ENCODE assay signal across 17 cellular contexts in the genomic region with DNA sequence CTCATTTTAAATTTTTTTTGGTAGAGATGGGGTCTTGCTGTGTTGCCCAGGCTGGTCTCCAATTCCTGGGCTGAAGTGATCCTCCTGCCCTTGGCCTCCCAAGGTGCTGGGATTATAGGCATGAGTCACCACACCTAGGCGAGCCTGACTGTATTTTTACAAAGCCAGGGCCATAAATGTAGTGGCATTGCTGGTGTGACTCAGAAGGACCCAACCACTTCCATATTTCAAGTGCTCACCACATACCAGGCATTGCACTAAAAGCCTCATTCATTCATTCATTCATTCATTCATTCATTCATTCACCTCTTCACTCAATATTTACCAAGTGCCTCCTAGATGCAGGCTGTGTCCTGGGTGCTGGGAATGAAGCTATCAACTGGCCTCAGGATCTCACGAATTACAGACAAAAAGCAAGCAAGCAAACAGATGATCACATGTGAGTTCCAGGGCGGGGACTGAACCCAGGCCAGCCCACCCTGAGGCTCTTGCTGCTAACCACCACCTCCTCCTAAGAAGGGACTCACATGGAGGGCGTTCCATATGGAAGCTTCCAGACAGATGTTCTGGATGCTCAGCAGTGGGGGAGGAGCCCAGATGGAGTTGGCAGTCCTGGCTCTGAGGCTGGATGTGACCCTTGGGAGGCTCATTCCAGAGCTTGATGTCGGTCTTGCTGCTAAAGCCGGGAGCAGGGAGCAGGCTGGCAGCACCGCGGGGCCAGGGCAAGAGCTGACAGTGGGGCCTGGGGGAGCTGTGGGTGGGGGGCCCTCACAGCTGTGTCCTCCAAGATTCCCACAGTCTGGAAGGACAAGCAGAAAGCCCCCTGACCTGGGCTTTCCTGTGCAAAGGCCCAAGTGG.
A peak's percentile ranks its signal among the peaks of the same experiment; 100 is the strongest.
DNase-seq lines count a peak whose midpoint lies in the region; ATAC-seq, FAIRE-seq and TF ChIP-seq lines count a peak whose summit lies in the region.
"Had no signal": no experiment of that assay in that cellular context is flagged by ENCODE, and none has a peak within 500 bp of the region (broad histone marks: within the 10 kb centered on the region; RNA-seq: fewer than 3 reads in every experiment).

No MANE protein-coding gene starts in this region.

- peak; percentile 99 for ATAC-seq in left colon
- ATAC-seq: heart right ventricle; stimulated activated naive B cell treated with anti-CD40 and anti-IgM and Interleukin-4, amounts not matched to agents 10 μg/mL and 1 μg/mL and 100 μg/mL, for 72 hours had no signal

- H3K27ac Mint-ChIP-seq in Calu3 (ENCODE audit: unreplicated experiment) = no peak overlapping the region
- H3K27ac Mint-ChIP-seq: CD4-positive, CD25-positive, alpha-beta regulatory T cell; stimulated activated naive B cell treated with anti-CD40 and anti-IgM and Interleukin-4, amounts not matched to agents 10 μg/mL and 1 μg/mL and 100 μg/mL, for 72 hours had no signal

- H3K4me3 ChIP-seq in SJSA1 = no peak overlapping the region
- H3K4me3 ChIP-seq: heart right ventricle had no signal

- TF ChIP-seq CTCF in Calu3 (IDR thresholded peaks at IDR 0.05; ENCODE audit: unreplicated experiment) = no peak
- TF ChIP-seq CTCF in D721Med (IDR thresholded peaks at IDR 0.05; ENCODE audit: insufficient read depth, missing control alignments) = no peak

- H3K9me3 Mint-ChIP-seq in Calu3 (ENCODE audit: low read depth, unreplicated experiment) = no peaks in the 10 kb centered on the region
- H3K9me3 Mint-ChIP-seq: CD4-positive, CD25-positive, alpha-beta regulatory T cell; stimulated activated naive B cell treated with anti-CD40 and anti-IgM and Interleukin-4, amounts not matched to agents 10 μg/mL and 1 μg/mL and 100 μg/mL, for 72 hours had no signal

- H3K36me3 Mint-ChIP-seq in Calu3 (ENCODE audit: insufficient read depth, unreplicated experiment) = no peaks in the 10 kb centered on the region
- H3K36me3 Mint-ChIP-seq: CD4-positive, CD25-positive, alpha-beta regulatory T cell; stimulated activated naive B cell treated with anti-CD40 and anti-IgM and Interleukin-4, amounts not matched to agents 10 μg/mL and 1 μg/mL and 100 μg/mL, for 72 hours had no signal

- no peaks in the 10 kb centered on the region for H3K27me3 ChIP-seq in SJSA1 (replicated peaks)

- H3K4me1 ChIP-seq in SJSA1 (replicated peaks) = peaks cover 19% of the 10 kb centered on the region
- H3K4me1 ChIP-seq: heart right ventricle, parathyroid adenoma had no signal

- H3K27me3 Mint-ChIP-seq in Calu3 (ENCODE audit: unreplicated experiment) = no peaks in the 10 kb centered on the region
- H3K27me3 Mint-ChIP-seq: CD4-positive, CD25-positive, alpha-beta regulatory T cell had no signal

- no peak overlapping the region for H3K4me3 Mint-ChIP-seq in Calu3 (ENCODE audit: low read depth, unreplicated experiment)
- H3K4me3 Mint-ChIP-seq: stimulated activated naive B cell treated with anti-CD40 and anti-IgM and Interleukin-4, amounts not matched to agents 10 μg/mL and 1 μg/mL and 100 μg/mL, for 72 hours had no signal

- FAIRE-seq in D721Med (lab: Jason Lieb, UNC) = no peak

- DNase-seq in Calu3 = peak; percentile 44
- DNase-seq in HS-27A (ENCODE audit: low read depth) = peak; percentile 14
- DNase-seq in SJSA1 (ENCODE audit: low read depth in 1 of 2, low spot score in 2 of 2) = peak; percentile 74 to 86
- peak; percentile 28 to 79 for DNase-seq in left colon
- no peak for DNase-seq in D721Med (ENCODE audit: insufficient read length, low spot score)
- no peak for DNase-seq in NCI-H1417 treated with DMSO at 0.1 percent for 48 hours (lab: John Stamatoyannopoulos, UW)
- DNase-seq in NCI-H2029 treated with DMSO at 0.1 percent for 48 hours (lab: John Stamatoyannopoulos, UW) = no peak
- DNase-seq in globus pallidus (ENCODE audit: low spot score) = no peak
- DNase-seq: activated T-cell treated with anti-CD3 and anti-CD28 coated beads for 4 hours; amygdala; CD4-positive, CD25-positive, alpha-beta regulatory T cell; effector CD8-positive, alpha-beta T cell; GOT3; heart right ventricle; SHP77; stimulated activated naive B cell treated with anti-CD40 and anti-IgM and Interleukin-4, amounts not matched to agents 10 μg/mL and 1 μg/mL and 100 μg/mL, for 72 hours had no signal

- intact Hi-C loops in Calu3 (cut with micrococcal nuclease; ENCODE audit: unreplicated experiment) = no loop called here
- intact Hi-C loops in left colon (cut with DNase I, micrococcal nuclease) = no loop called here

- H3K4me1 Mint-ChIP-seq in Calu3 (ENCODE audit: low read depth, unreplicated experiment) = peaks cover 12% of the 10 kb centered on the region
- H3K4me1 Mint-ChIP-seq: CD4-positive, CD25-positive, alpha-beta regulatory T cell; stimulated activated naive B cell treated with anti-CD40 and anti-IgM and Interleukin-4, amounts not matched to agents 10 μg/mL and 1 μg/mL and 100 μg/mL, for 72 hours had no signal

- H3K27ac ChIP-seq in SJSA1 = peak overlapping the region; percentile 54
- H3K27ac ChIP-seq: heart right ventricle, parathyroid adenoma had no signal

- BruUV-seq in Calu3 (replicated peaks; lab: Mats Ljungman, UMichigan) = no TSS peak

- CTCF ChIA-PET in Calu3 (lab: Charles Lee) = no interaction called here

- peaks cover 38% of the 10 kb centered on the region for H3K9me3 ChIP-seq in SJSA1 (replicated peaks)
- H3K9me3 ChIP-seq: heart right ventricle had no signal

- H3K36me3 ChIP-seq in SJSA1 = no peaks in the 10 kb centered on the region
- H3K36me3 ChIP-seq: heart right ventricle had no signal

Comparison
In these comparisons a context has a peak if more than half of its experiments do, and no peak if none do; other contexts are left out.
1. DNase-seq: peak in Calu3 (single experiment), HS-27A (single experiment), SJSA1 (2 of 2) and left colon (2 of 2); none in D721Med (single experiment), NCI-H1417 treated with DMSO at 0.1 percent for 48 hours (single experiment), NCI-H2029 treated with DMSO at 0.1 percent for 48 hours (single experiment) and globus pallidus (single experiment).